ENCODE assay signal across 9 cellular contexts in genomic region chr7:24877790-24878311, GRCh38.
DNase-seq lines count a peak whose midpoint lies in the region; ATAC-seq and TF ChIP-seq lines count a peak whose summit lies in the region.
"Had no signal": no experiment of that assay in that cellular context is flagged by ENCODE, and none has a peak within 500 bp of the region (broad histone marks: within the 10 kb centered on the region; RNA-seq: fewer than 3 reads in every experiment).

No MANE protein-coding gene starts in this region.

- DNase-seq in heart right ventricle (peak in 1 of 2 donors; percentile 18), right atrium auricular region (ENCODE audit: low spot score) (no peak), memory B cell (ENCODE audit: low spot score in 2 of 2) (peak in 1 of 2 donors; percentile 38), HuH-7.5 (ENCODE audit: low spot score) (no peak), PC-3 (no peak), SW480 (ENCODE audit: low spot score) (no peak)
- DNase-seq in activated CD8-positive, alpha-beta T cell treated with anti-CD3 and anti-CD28 coated beads, Interleukin-2, amount 10 ng/mL, durations not matched to agents 7 days and 5 days = peak; percentile 28

- no peaks in the 10 kb centered on the region for H3K9me2 ChIP-seq in PC-3 (replicated peaks; ENCODE audit: low read length)

- H3K27ac ChIP-seq in heart right ventricle (no peak overlapping the region), right atrium auricular region (no peak overlapping the region), PC-3 (ENCODE audit: low read length) (no peak overlapping the region)

- TF ChIP-seq CTCF in heart right ventricle (IDR thresholded peaks at IDR 0.05) (no peak), right atrium auricular region (IDR thresholded peaks at IDR 0.05) (no peak), PC-3 (conservative IDR thresholded peaks at IDR 0.05; ENCODE audit: low read depth, low read length) (no peak)

- CTCF ChIA-PET in activated CD8-positive, alpha-beta T cell treated with anti-CD3 and anti-CD28 coated beads, Interleukin-2, amount 10 ng/mL, durations not matched to agents 7 days and 5 days (lab: Charles Lee) = interaction anchor here (0.7 to 3.4 kb wide), 18 partner anchors 10 to 215 kb away, joined by 3 to 16 read pairs (median 3); no protein-coding TSS in a partner anchor
- CTCF ChIA-PET in PC-3 (lab: Charles Lee) = no interaction called here

- intact Hi-C loops in heart right ventricle (cut with DNase I) = no loop called here
- intact Hi-C loops in PC-3 (cut with micrococcal nuclease) = no loop called here

- H3K27ac Mint-ChIP-seq in activated CD8-positive, alpha-beta T cell treated with anti-CD3 and anti-CD28 coated beads, Interleukin-2, amount 10 ng/mL, durations not matched to agents 7 days and 5 days = peak overlapping the region; percentile 54
- H3K27ac Mint-ChIP-seq in memory B cell = peak overlapping the region; percentile 57

- H3K4me1 ChIP-seq in heart right ventricle = peaks cover 0 to 16% (median 2%) of the 10 kb centered on the region in 9 donors
- no peaks in the 10 kb centered on the region for H3K4me1 ChIP-seq in right atrium auricular region
- H3K4me1 ChIP-seq in PC-3 (ENCODE audit: insufficient read depth, low read length) = peaks cover 5% of the 10 kb centered on the region

- BruUV-seq in PC-3 (replicated peaks; lab: Mats Ljungman, UMichigan) = no TSS peak

- peaks cover 27% of the 10 kb centered on the region for H3K36me3 Mint-ChIP-seq in activated CD8-positive, alpha-beta T cell treated with anti-CD3 and anti-CD28 coated beads, Interleukin-2, amount 10 ng/mL, durations not matched to agents 7 days and 5 days (ENCODE audit: low read depth)
- peaks cover 5% of the 10 kb centered on the region for H3K36me3 Mint-ChIP-seq in memory B cell

- no peak overlapping the region for H3K4me3 ChIP-seq in heart right ventricle
- H3K4me3 ChIP-seq in right atrium auricular region = no peak overlapping the region
- H3K4me3 ChIP-seq in PC-3 (ENCODE audit: low read length) = no peak overlapping the region

- H3K36me3 ChIP-seq in heart right ventricle (no peaks in the 10 kb centered on the region), right atrium auricular region (no peaks in the 10 kb centered on the region), PC-3 (ENCODE audit: low read depth, low read length) (no peaks in the 10 kb centered on the region)

- H3K4me1 Mint-ChIP-seq in activated CD8-positive, alpha-beta T cell treated with anti-CD3 and anti-CD28 coated beads, Interleukin-2, amount 10 ng/mL, durations not matched to agents 7 days and 5 days (ENCODE audit: low read depth) = peaks cover 22% of the 10 kb centered on the region
- H3K4me1 Mint-ChIP-seq in memory B cell = peaks cover 28% of the 10 kb centered on the region

- no peaks in the 10 kb centered on the region for H3K79me2 ChIP-seq in PC-3 (ENCODE audit: low read length)

- H3K9me3 Mint-ChIP-seq in activated CD8-positive, alpha-beta T cell treated with anti-CD3 and anti-CD28 coated beads, Interleukin-2, amount 10 ng/mL, durations not matched to agents 7 days and 5 days (ENCODE audit: insufficient read depth) = no peaks in the 10 kb centered on the region
- no peaks in the 10 kb centered on the region for H3K9me3 Mint-ChIP-seq in memory B cell
- H3K9me3 Mint-ChIP-seq: naive thymus-derived CD8-positive, alpha-beta T cell had no signal

- H3K9me3 ChIP-seq in heart right ventricle (no peaks in the 10 kb centered on the region), right atrium auricular region (no peaks in the 10 kb centered on the region), PC-3 (ENCODE audit: low read length) (no peaks in the 10 kb centered on the region)

- H3K27me3 Mint-ChIP-seq in activated CD8-positive, alpha-beta T cell treated with anti-CD3 and anti-CD28 coated beads, Interleukin-2, amount 10 ng/mL, durations not matched to agents 7 days and 5 days (ENCODE audit: low read depth) = no peaks in the 10 kb centered on the region
- H3K27me3 Mint-ChIP-seq in memory B cell = no peaks in the 10 kb centered on the region
- H3K27me3 Mint-ChIP-seq: naive thymus-derived CD8-positive, alpha-beta T cell had no signal

- no peak overlapping the region for H3K4me2 ChIP-seq in PC-3 (ENCODE audit: low read length)

- no peaks in the 10 kb centered on the region for H4K20me1 ChIP-seq in PC-3 (ENCODE audit: low read length)

- H3K27me3 ChIP-seq in heart right ventricle = no peaks in the 10 kb centered on the region
- H3K27me3 ChIP-seq in right atrium auricular region = no peaks in the 10 kb centered on the region
- no peaks in the 10 kb centered on the region for H3K27me3 ChIP-seq in PC-3 (ENCODE audit: low read length)

- POLR2A ChIA-PET in activated CD8-positive, alpha-beta T cell treated with anti-CD3 and anti-CD28 coated beads, Interleukin-2, amount 10 ng/mL, durations not matched to agents 7 days and 5 days (lab: Charles Lee) = interaction anchor here (1.3 kb wide), 1 partner anchor 19 kb away, joined by 3 read pairs; no protein-coding TSS in a partner anchor
- POLR2A ChIA-PET in PC-3 (lab: Charles Lee; ENCODE audit: unreplicated experiment) = no interaction called here

- no peak overlapping the region for H2AFZ ChIP-seq in PC-3 (ENCODE audit: low read length)

- ATAC-seq in heart right ventricle (peak in 7 of 8 donors; percentile 30 to 73 (median 60)), HG03064 (IDR thresholded peaks at IDR 0.05; ENCODE audit: low read depth, unreplicated experiment) (peak; percentile 93), memory B cell (ENCODE audit: low read depth) (peak; percentile 93), PC-3 (no peak)
- peak; percentile 55 for ATAC-seq in activated CD8-positive, alpha-beta T cell treated with anti-CD3 and anti-CD28 coated beads, Interleukin-2, amount 10 ng/mL, durations not matched to agents 7 days and 5 days
- ATAC-seq: naive thymus-derived CD8-positive, alpha-beta T cell had no signal

- H3K4me3 Mint-ChIP-seq in activated CD8-positive, alpha-beta T cell treated with anti-CD3 and anti-CD28 coated beads, Interleukin-2, amount 10 ng/mL, durations not matched to agents 7 days and 5 days = no peak overlapping the region
- H3K4me3 Mint-ChIP-seq in memory B cell = peak overlapping the region; percentile 64

- H3F3A ChIP-seq in PC-3 (ENCODE audit: low read length, unreplicated experiment) = no peaks in the 10 kb centered on the region

- H3K9ac ChIP-seq in PC-3 (ENCODE audit: low read length) = no peak overlapping the region

- WGBS in heart right ventricle, 2 donors = 37 to 43% methylated on average over 4 of the region's 4 CpGs
